Comparison of ENCODE assay signal across 9 cellular contexts in genomic region chr10:73782749-73783085, GRCh38. TPM values are rescaled to one million over a fixed set of nuclear protein-coding genes. Genes with fewer than 3 reads are reported as not detected.
DNase-seq lines count a peak whose midpoint lies in the region; ATAC-seq and TF ChIP-seq lines count a peak whose summit lies in the region.
"Had no signal": no experiment of that assay in that cellular context is flagged by ENCODE, and none has a peak within 500 bp of the region (broad histone marks: within the 10 kb centered on the region; RNA-seq: fewer than 3 reads in every experiment).

No MANE protein-coding gene starts in this region.

- ATAC-seq in CD4-positive, alpha-beta T cell (ENCODE audit: poor library complexity): no peak
- no peak for ATAC-seq in HG03135 (IDR thresholded peaks at IDR 0.05; ENCODE audit: unreplicated experiment)
- ATAC-seq in mucosa of descending colon: no peak

- H3K27ac ChIP-seq in CD4-positive, alpha-beta T cell (ENCODE audit: low read depth, low read length): peak overlapping the region; percentile 76
- peak overlapping the region; percentile 51; the same call in 1 of the 2 replicates for H3K27ac ChIP-seq in OCI-LY3 (ENCODE audit: low read length)
- no peak overlapping the region for H3K27ac ChIP-seq in endodermal cell (ENCODE audit: low read depth, low read length)
- H3K27ac ChIP-seq in osteoblast (ENCODE audit: low read depth, low read length): peak overlapping the region; percentile 72

- H3K4me3 ChIP-seq in OCI-LY3 (ENCODE audit: low read length) (peak overlapping the region; percentile 97), endodermal cell (ENCODE audit: low read length) (peak overlapping the region; percentile 89), osteoblast (ENCODE audit: insufficient read depth, low read length) (peak overlapping the region; percentile 86), mucosa of descending colon (no peak overlapping the region)

- H3K4me1 Mint-ChIP-seq in CD4-positive, alpha-beta T cell (ENCODE audit: low read depth): peaks cover 69% of the 10 kb centered on the region
- H3K4me1 Mint-ChIP-seq in endodermal cell: peaks cover 25% of the 10 kb centered on the region

- H3K36me3 Mint-ChIP-seq in CD4-positive, alpha-beta T cell (ENCODE audit: low read depth): peaks cover 34% of the 10 kb centered on the region
- peaks cover 7% of the 10 kb centered on the region for H3K36me3 Mint-ChIP-seq in endodermal cell (ENCODE audit: low read depth)

- H3K27me3 ChIP-seq in CD4-positive, alpha-beta T cell (ENCODE audit: control insufficient read depth, insufficient read depth, low read length): no peaks in the 10 kb centered on the region
- H3K27me3 ChIP-seq in OCI-LY3 (ENCODE audit: low read depth, low read length) (no peaks in the 10 kb centered on the region), endodermal cell (ENCODE audit: control insufficient read depth, insufficient read depth, low read length, poor library complexity, severe bottlenecking) (no peaks in the 10 kb centered on the region), osteoblast (ENCODE audit: insufficient read depth, low read length) (no peaks in the 10 kb centered on the region)

- peaks cover 6% of the 10 kb centered on the region for H3K36me3 ChIP-seq in OCI-LY3 (replicated peaks; ENCODE audit: low read depth, low read length)
- H3K36me3 ChIP-seq in endodermal cell (ENCODE audit: control insufficient read depth, insufficient read depth, low read length): peaks cover 20% of the 10 kb centered on the region
- H3K36me3 ChIP-seq in osteoblast (ENCODE audit: insufficient read depth, low read length): peaks cover 21% of the 10 kb centered on the region
- H3K36me3 ChIP-seq in mucosa of descending colon (ENCODE audit: low read depth): peaks cover 4% of the 10 kb centered on the region

- 29 to 66% methylated on average over 1 to 2 of the region's 2 CpGs for WGBS in endodermal cell (ENCODE audit: insufficient coverage in 1 of 2, insufficient read length in 1 of 2), 2 experiments

- CTCF ChIA-PET in CD4-positive, alpha-beta T cell (lab: Charles Lee): interaction anchor here (1.2 to 2.4 kb wide), 3 partner anchors 10 to 97 kb away, joined by 3 to 9 read pairs (median 4); a partner anchor contains a TSS

- TF ChIP-seq CTCF in CD4-positive, alpha-beta T cell (IDR thresholded peaks at IDR 0.05): no peak
- TF ChIP-seq CTCF in OCI-LY3 (IDR thresholded peaks at IDR 0.05; ENCODE audit: low read depth, low read length) (no peak), endodermal cell (conservative IDR thresholded peaks at IDR 0.05) (no peak), osteoblast (IDR thresholded peaks at IDR 0.05; ENCODE audit: extremely low read depth, low read depth, low read length) (no peak), mucosa of descending colon (IDR thresholded peaks at IDR 0.05) (no peak)

- DNase-seq in CD4-positive, alpha-beta T cell: no peak
- DNase-seq in endodermal cell (no peak), osteoblast (ENCODE audit: insufficient read length, low spot score, missing footprints) (peak; percentile 51), mucosa of descending colon (no peak), amniotic stem cell (lab: John Stamatoyannopoulos, UW) (no peak), C1 segment of cervical spinal cord (lab: John Stamatoyannopoulos, UW) (no peak)
- DNase-seq: NCI-H2227 treated with DMSO at 0.1 percent for 48 hours had no signal

- no peaks in the 10 kb centered on the region for H3K9me3 Mint-ChIP-seq in CD4-positive, alpha-beta T cell
- H3K9me3 Mint-ChIP-seq in endodermal cell: no peaks in the 10 kb centered on the region

- POLR2A ChIA-PET in CD4-positive, alpha-beta T cell (lab: Charles Lee): interaction anchor here (2.4 to 10.2 kb wide), 3 partner anchors 12 to 38 kb away, joined by 10 to 244 read pairs (median 88); partner anchors contain the start of gene NDST2

- intact Hi-C loops in CD4-positive, alpha-beta T cell (cut with DNase I, micrococcal nuclease): loop anchor here (1.0 to 10.0 kb wide), 5 partner anchors 28 to 1565 kb away; partner anchors contain the start of genes ADK (in 1 of the 2), ANAPC16 (in 1 of the 2), AP3M1 (in 1 of the 2) and ASCC1 (in 1 of the 2)
- intact Hi-C loops in mucosa of descending colon (cut with DNase I, micrococcal nuclease): no loop called here

- no peaks in the 10 kb centered on the region for H3K27me3 Mint-ChIP-seq in CD4-positive, alpha-beta T cell
- H3K27me3 Mint-ChIP-seq in endodermal cell (ENCODE audit: insufficient read depth): no peaks in the 10 kb centered on the region

- H3K9ac ChIP-seq in OCI-LY3 (ENCODE audit: low read length) (peak overlapping the region; percentile 73), endodermal cell (ENCODE audit: extremely low read depth, low read length, poor library complexity, severe bottlenecking) (peak overlapping the region; percentile 72)

- H4K20me1 ChIP-seq in OCI-LY3 (ENCODE audit: insufficient read depth, low read length) (no peaks in the 10 kb centered on the region), osteoblast (ENCODE audit: insufficient read depth, low read length) (peaks cover 17% of the 10 kb centered on the region)

- H3K9me3 ChIP-seq in CD4-positive, alpha-beta T cell (ENCODE audit: control insufficient read depth, low read length): no peaks in the 10 kb centered on the region
- H3K9me3 ChIP-seq in OCI-LY3 (ENCODE audit: insufficient read depth, low read length): no peaks in the 10 kb centered on the region
- no peaks in the 10 kb centered on the region for H3K9me3 ChIP-seq in endodermal cell (ENCODE audit: control insufficient read depth, low read length)
- H3K9me3 ChIP-seq in osteoblast (ENCODE audit: low read depth, low read length): no peaks in the 10 kb centered on the region
- no peaks in the 10 kb centered on the region for H3K9me3 ChIP-seq in mucosa of descending colon

- peaks cover 30% of the 10 kb centered on the region for H3K4me1 ChIP-seq in OCI-LY3 (ENCODE audit: low read length)
- H3K4me1 ChIP-seq in endodermal cell (ENCODE audit: control insufficient read depth, insufficient read depth, low read length): peaks cover 7% of the 10 kb centered on the region
- H3K4me1 ChIP-seq in osteoblast (ENCODE audit: insufficient read depth, low read length): peaks cover 36% of the 10 kb centered on the region
- peaks cover 44% of the 10 kb centered on the region for H3K4me1 ChIP-seq in mucosa of descending colon (ENCODE audit: low read depth)

- H3K4me2 ChIP-seq in OCI-LY3 (ENCODE audit: low read length) (peak overlapping the region; percentile 93), osteoblast (ENCODE audit: insufficient read depth, low read length) (peak overlapping the region; percentile 94)

- H3K4me3 Mint-ChIP-seq in CD4-positive, alpha-beta T cell: peak overlapping the region; percentile 100
- H3K4me3 Mint-ChIP-seq in endodermal cell: peak overlapping the region; percentile 89

- peak overlapping the region; percentile 94 for H3K27ac Mint-ChIP-seq in CD4-positive, alpha-beta T cell
- H3K27ac Mint-ChIP-seq in endodermal cell: peak overlapping the region; percentile 96

- H3K79me2 ChIP-seq in OCI-LY3 (ENCODE audit: low read length) (peaks cover 66% of the 10 kb centered on the region), osteoblast (ENCODE audit: insufficient read depth, low read length) (peaks cover 77% of the 10 kb centered on the region)

- H2AFZ ChIP-seq in OCI-LY3 (ENCODE audit: low read depth, low read length): no peak overlapping the region
- H2AFZ ChIP-seq in osteoblast (ENCODE audit: low read length): no peak overlapping the region

RNA-seq across cellular contexts. Expression of gene CHCHD1, which starts 0.9 kb away (rescaled TPM):
- 1 to 10 TPM; 6.3 to 6.8 TPM for total RNA-seq in CD4-positive, alpha-beta T cell
- total RNA-seq in endodermal cell (10 to 100 TPM; 37.6 to 49.3 TPM), osteoblast (11.2 and 12.7 TPM in 2 replicates), mucosa of descending colon (10 to 100 TPM; 19.8 to 26.2 (median 22.7) TPM)
- 74.8 TPM for polyA plus RNA-seq in endodermal cell (2013, experiment 1 of 2)
- 73.7 TPM for polyA plus RNA-seq in endodermal cell (2013, experiment 2 of 2)

RNA-seq across cellular contexts. Expression of gene ZSWIM8, which starts 2.7 kb away (rescaled TPM):
- 10 to 100 TPM; 66.4 to 70.7 TPM for total RNA-seq in CD4-positive, alpha-beta T cell
- 10 to 100 TPM; 75.9 to 79.8 TPM for total RNA-seq in endodermal cell
- polyA plus RNA-seq in endodermal cell (2013, experiment 1 of 2): 86.6 TPM
- polyA plus RNA-seq in endodermal cell (2013, experiment 2 of 2): 82.6 TPM
- total RNA-seq in osteoblast: 63.1 and 76.7 TPM in 2 replicates
- total RNA-seq in mucosa of descending colon: 100 to 1,000 TPM in 1 of 3 donors, 10 to 100 TPM in 2; 72.5 to 119 (median 90.1) TPM

RNA-seq across cellular contexts. Expression of gene NDST2, which starts 28.7 kb away (rescaled TPM):
- 100 to 1,000 TPM; 121 to 135 TPM for total RNA-seq in CD4-positive, alpha-beta T cell
- total RNA-seq in endodermal cell: 10 to 100 TPM; 19.6 to 20.3 TPM
- 23.6 TPM for polyA plus RNA-seq in endodermal cell (2013, experiment 1 of 2)
- polyA plus RNA-seq in endodermal cell (2013, experiment 2 of 2): 15.4 TPM
- 30.4 and 35.8 TPM in 2 replicates for total RNA-seq in osteoblast
- total RNA-seq in mucosa of descending colon: 10 to 100 TPM; 26.7 to 39.0 (median 29.0) TPM

RNA-seq across cellular contexts. Expression of gene SEC24C, which starts 38.5 kb away (rescaled TPM):
- total RNA-seq in CD4-positive, alpha-beta T cell: 10 to 100 TPM; 52.0 to 54.2 TPM
- total RNA-seq in endodermal cell: 10 to 100 TPM; 63.2 to 71.4 TPM
- polyA plus RNA-seq in endodermal cell (2013, experiment 1 of 2): 66.6 TPM
- polyA plus RNA-seq in endodermal cell (2013, experiment 2 of 2): 59.0 TPM
- total RNA-seq in osteoblast: 28.3 and 28.6 TPM in 2 replicates
- total RNA-seq in mucosa of descending colon: 10 to 100 TPM; 64.5 to 73.6 (median 71.2) TPM

Comparison
In these comparisons a context has a peak if more than half of its experiments do, and no peak if none do; other contexts are left out.
1. intact Hi-C loops: an anchor here in CD4-positive, alpha-beta T cell (1.0 to 10.0 kb wide); none called in mucosa of descending colon.